ENCODE assay signal across 3 cellular contexts in the genomic region with DNA sequence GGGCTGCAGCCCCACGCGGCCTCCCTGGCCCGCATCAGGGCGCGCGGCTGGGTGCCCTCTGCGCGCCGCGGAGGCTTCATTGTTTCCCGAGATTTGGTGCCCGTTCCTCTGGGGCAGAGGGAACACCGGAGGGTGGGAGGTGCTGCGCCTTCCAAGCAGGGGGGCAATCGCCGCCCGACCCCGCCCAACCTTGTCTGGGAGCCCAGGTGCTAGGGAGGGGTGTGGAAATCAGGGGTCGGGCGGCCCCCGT.
TF ChIP-seq lines count a peak whose summit lies in the region.

No MANE protein-coding gene starts in this region.

TF ChIP-seq in SK-N-SH, 30 proteins besides CTCF, POLR2A, EP300 and RAD21:
- TF ChIP-seq POLR2AphosphoS5 (IDR thresholded peaks at IDR 0.05; ENCODE audit: low read depth, low read length) (no peak), YY1 (IDR thresholded peaks at IDR 0.05; ENCODE audit: low read depth) (no peak), SMC3 (IDR thresholded peaks at IDR 0.05; ENCODE audit: low read depth, low read length) (no peak)
- TF ChIP-seq, protein P1, sequence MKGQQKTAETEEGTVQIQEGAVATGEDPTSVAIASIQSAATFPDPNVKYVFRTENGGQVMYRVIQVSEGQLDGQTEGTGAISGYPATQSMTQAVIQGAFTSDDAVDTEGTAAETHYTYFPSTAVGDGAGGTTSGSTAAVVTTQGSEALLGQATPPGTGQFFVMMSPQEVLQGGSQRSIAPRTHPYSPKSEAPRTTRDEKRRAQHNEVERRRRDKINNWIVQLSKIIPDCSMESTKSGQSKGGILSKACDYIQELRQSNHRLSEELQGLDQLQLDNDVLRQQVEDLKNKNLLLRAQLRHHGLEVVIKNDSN (IDR thresholded peaks at IDR 0.05; ENCODE audit: borderline replicate concordance, low read depth): 0 out of 2 replicates have a peak, but pooled peaks have one; percentile 9
TF ChIP-seq in SK-N-SH: peak in this region for 1.

TF ChIP-seq in SK-N-SH treated with all-trans-retinoic acid at 6 μM for 48 hours, 23 proteins besides CTCF, POLR2A, EP300 and RAD21:
- no peak for TF ChIP-seq TCF4 (CRISPR knock-in tag; IDR thresholded peaks at IDR 0.05; ENCODE audit: borderline replicate concordance)
- TF ChIP-seq ZNF8 (CRISPR knock-in tag; IDR thresholded peaks at IDR 0.05): no peak
- TF ChIP-seq, protein P2, sequence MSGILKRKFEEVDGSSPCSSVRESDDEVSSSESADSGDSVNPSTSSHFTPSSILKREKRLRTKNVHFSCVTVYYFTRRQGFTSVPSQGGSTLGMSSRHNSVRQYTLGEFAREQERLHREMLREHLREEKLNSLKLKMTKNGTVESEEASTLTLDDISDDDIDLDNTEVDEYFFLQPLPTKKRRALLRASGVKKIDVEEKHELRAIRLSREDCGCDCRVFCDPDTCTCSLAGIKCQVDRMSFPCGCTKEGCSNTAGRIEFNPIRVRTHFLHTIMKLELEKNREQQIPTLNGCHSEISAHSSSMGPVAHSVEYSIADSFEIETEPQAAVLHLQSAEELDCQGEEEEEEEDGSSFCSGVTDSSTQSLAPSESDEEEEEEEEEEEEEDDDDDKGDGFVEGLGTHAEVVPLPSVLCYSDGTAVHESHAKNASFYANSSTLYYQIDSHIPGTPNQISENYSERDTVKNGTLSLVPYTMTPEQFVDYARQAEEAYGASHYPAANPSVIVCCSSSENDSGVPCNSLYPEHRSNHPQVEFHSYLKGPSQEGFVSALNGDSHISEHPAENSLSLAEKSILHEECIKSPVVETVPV (CRISPR knock-in tag; IDR thresholded peaks at IDR 0.05): no peak
- no peak for TF ChIP-seq OSR1 (CRISPR knock-in tag; IDR thresholded peaks at IDR 0.05)
- no peak for TF ChIP-seq ZFP3 (CRISPR knock-in tag; IDR thresholded peaks at IDR 0.05)
- TF ChIP-seq PPARA (CRISPR knock-in tag; IDR thresholded peaks at IDR 0.05; ENCODE audit: borderline replicate concordance): no peak
- TF ChIP-seq GLIS3 (CRISPR knock-in tag; IDR thresholded peaks at IDR 0.05): no peak
- TF ChIP-seq TOX (CRISPR knock-in tag; IDR thresholded peaks at IDR 0.05; ENCODE audit: borderline replicate concordance): no peak
- no peak for TF ChIP-seq RARB (CRISPR knock-in tag; IDR thresholded peaks at IDR 0.05)
- TF ChIP-seq ISL1 (CRISPR knock-in tag; IDR thresholded peaks at IDR 0.05): no peak
- TF ChIP-seq, protein P3, sequence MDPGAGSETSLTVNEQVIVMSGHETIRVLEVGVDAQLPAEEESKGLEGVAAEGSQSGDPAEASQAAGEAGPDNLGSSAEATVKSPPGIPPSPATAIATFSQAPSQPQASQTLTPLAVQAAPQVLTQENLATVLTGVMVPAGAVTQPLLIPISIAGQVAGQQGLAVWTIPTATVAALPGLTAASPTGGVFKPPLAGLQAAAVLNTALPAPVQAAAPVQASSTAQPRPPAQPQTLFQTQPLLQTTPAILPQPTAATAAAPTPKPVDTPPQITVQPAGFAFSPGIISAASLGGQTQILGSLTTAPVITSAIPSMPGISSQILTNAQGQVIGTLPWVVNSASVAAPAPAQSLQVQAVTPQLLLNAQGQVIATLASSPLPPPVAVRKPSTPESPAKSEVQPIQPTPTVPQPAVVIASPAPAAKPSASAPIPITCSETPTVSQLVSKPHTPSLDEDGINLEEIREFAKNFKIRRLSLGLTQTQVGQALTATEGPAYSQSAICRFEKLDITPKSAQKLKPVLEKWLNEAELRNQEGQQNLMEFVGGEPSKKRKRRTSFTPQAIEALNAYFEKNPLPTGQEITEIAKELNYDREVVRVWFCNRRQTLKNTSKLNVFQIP (CRISPR knock-in tag; IDR thresholded peaks at IDR 0.05; ENCODE audit: borderline replicate concordance, low read depth): no peak
- TF ChIP-seq CSDC2 (CRISPR knock-in tag; IDR thresholded peaks at IDR 0.05): no peak
- no peak for TF ChIP-seq ZFP30 (CRISPR knock-in tag; IDR thresholded peaks at IDR 0.05)

TF ChIP-seq in HepG2, 621 proteins besides CTCF, POLR2A, EP300 and RAD21:
- TF ChIP-seq BORCS8-MEF2B (CRISPR knock-in tag; IDR thresholded peaks at IDR 0.05): 0 out of 2 replicates have a peak, but pooled peaks have one; percentile 3
- no peak for TF ChIP-seq ZBTB3 (CRISPR knock-in tag; IDR thresholded peaks at IDR 0.05; ENCODE audit: borderline replicate concordance, low read depth)
- TF ChIP-seq, protein P4, sequence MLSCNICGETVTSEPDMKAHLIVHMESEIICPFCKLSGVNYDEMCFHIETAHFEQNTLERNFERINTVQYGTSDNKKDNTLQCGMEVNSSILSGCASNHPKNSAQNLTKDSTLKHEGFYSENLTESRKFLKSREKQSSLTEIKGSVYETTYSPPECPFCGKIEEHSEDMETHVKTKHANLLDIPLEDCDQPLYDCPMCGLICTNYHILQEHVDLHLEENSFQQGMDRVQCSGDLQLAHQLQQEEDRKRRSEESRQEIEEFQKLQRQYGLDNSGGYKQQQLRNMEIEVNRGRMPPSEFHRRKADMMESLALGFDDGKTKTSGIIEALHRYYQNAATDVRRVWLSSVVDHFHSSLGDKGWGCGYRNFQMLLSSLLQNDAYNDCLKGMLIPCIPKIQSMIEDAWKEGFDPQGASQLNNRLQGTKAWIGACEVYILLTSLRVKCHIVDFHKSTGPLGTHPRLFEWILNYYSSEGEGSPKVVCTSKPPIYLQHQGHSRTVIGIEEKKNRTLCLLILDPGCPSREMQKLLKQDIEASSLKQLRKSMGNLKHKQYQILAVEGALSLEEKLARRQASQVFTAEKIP (CRISPR knock-in tag; IDR thresholded peaks at IDR 0.05; ENCODE audit: borderline replicate concordance): no peak
- 0 out of 2 replicates have a peak, but pooled peaks have one; percentile 1 for TF ChIP-seq ETV6 (CRISPR knock-in tag; conservative IDR thresholded peaks at IDR 0.05)
- TF ChIP-seq, protein P5, sequence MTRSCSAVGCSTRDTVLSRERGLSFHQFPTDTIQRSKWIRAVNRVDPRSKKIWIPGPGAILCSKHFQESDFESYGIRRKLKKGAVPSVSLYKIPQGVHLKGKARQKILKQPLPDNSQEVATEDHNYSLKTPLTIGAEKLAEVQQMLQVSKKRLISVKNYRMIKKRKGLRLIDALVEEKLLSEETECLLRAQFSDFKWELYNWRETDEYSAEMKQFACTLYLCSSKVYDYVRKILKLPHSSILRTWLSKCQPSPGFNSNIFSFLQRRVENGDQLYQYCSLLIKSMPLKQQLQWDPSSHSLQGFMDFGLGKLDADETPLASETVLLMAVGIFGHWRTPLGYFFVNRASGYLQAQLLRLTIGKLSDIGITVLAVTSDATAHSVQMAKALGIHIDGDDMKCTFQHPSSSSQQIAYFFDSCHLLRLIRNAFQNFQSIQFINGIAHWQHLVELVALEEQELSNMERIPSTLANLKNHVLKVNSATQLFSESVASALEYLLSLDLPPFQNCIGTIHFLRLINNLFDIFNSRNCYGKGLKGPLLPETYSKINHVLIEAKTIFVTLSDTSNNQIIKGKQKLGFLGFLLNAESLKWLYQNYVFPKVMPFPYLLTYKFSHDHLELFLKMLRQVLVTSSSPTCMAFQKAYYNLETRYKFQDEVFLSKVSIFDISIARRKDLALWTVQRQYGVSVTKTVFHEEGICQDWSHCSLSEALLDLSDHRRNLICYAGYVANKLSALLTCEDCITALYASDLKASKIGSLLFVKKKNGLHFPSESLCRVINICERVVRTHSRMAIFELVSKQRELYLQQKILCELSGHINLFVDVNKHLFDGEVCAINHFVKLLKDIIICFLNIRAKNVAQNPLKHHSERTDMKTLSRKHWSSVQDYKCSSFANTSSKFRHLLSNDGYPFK (CRISPR knock-in tag; IDR thresholded peaks at IDR 0.05; ENCODE audit: borderline replicate concordance): 0 out of 2 replicates have a peak, but pooled peaks have one; percentile 3
- TF ChIP-seq, protein P6, sequence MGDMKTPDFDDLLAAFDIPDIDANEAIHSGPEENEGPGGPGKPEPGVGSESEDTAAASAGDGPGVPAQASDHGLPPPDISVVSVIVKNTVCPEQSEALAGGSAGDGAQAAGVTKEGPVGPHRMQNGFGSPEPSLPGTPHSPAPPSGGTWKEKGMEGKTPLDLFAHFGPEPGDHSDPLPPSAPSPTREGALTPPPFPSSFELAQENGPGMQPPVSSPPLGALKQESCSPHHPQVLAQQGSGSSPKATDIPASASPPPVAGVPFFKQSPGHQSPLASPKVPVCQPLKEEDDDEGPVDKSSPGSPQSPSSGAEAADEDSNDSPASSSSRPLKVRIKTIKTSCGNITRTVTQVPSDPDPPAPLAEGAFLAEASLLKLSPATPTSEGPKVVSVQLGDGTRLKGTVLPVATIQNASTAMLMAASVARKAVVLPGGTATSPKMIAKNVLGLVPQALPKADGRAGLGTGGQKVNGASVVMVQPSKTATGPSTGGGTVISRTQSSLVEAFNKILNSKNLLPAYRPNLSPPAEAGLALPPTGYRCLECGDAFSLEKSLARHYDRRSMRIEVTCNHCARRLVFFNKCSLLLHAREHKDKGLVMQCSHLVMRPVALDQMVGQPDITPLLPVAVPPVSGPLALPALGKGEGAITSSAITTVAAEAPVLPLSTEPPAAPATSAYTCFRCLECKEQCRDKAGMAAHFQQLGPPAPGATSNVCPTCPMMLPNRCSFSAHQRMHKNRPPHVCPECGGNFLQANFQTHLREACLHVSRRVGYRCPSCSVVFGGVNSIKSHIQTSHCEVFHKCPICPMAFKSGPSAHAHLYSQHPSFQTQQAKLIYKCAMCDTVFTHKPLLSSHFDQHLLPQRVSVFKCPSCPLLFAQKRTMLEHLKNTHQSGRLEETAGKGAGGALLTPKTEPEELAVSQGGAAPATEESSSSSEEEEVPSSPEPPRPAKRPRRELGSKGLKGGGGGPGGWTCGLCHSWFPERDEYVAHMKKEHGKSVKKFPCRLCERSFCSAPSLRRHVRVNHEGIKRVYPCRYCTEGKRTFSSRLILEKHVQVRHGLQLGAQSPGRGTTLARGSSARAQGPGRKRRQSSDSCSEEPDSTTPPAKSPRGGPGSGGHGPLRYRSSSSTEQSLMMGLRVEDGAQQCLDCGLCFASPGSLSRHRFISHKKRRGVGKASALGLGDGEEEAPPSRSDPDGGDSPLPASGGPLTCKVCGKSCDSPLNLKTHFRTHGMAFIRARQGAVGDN (CRISPR knock-in tag; IDR thresholded peaks at IDR 0.05): peak; percentile 76
- TF ChIP-seq ZNF777 (CRISPR knock-in tag; IDR thresholded peaks at IDR 0.05): peak; percentile 58; the same call in 1 of the 2 replicates
- TF ChIP-seq, protein P7, sequence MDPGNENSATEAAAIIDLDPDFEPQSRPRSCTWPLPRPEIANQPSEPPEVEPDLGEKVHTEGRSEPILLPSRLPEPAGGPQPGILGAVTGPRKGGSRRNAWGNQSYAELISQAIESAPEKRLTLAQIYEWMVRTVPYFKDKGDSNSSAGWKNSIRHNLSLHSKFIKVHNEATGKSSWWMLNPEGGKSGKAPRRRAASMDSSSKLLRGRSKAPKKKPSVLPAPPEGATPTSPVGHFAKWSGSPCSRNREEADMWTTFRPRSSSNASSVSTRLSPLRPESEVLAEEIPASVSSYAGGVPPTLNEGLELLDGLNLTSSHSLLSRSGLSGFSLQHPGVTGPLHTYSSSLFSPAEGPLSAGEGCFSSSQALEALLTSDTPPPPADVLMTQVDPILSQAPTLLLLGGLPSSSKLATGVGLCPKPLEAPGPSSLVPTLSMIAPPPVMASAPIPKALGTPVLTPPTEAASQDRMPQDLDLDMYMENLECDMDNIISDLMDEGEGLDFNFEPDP (CRISPR knock-in tag; conservative IDR thresholded peaks at IDR 0.05): 0 out of 2 replicates have a peak, but pooled peaks have one; percentile 49
- TF ChIP-seq ZNF225 (CRISPR knock-in tag; IDR thresholded peaks at IDR 0.05): 0 out of 2 replicates have a peak, but pooled peaks have one; percentile 4
- TF ChIP-seq ZNF563 (CRISPR knock-in tag; IDR thresholded peaks at IDR 0.05): no peak
- TF ChIP-seq LCORL (IDR thresholded peaks at IDR 0.05): no peak
- 0 out of 2 replicates have a peak, but pooled peaks have one; percentile 13 for TF ChIP-seq LCORL (CRISPR knock-in tag; IDR thresholded peaks at IDR 0.05)
- TF ChIP-seq SSRP1 (CRISPR knock-in tag; IDR thresholded peaks at IDR 0.05): no peak
- peak; percentile 45 for TF ChIP-seq AGO2 (optimal IDR thresholded peaks at IDR 0.05; ENCODE audit: low read depth, low read length)
- TF ChIP-seq HOXA3 (CRISPR knock-in tag; IDR thresholded peaks at IDR 0.05): peak; percentile 5; the same call in 1 of the 2 replicates
